Comparison of ENCODE assay signal across 12 cellular contexts in the genomic region with DNA sequence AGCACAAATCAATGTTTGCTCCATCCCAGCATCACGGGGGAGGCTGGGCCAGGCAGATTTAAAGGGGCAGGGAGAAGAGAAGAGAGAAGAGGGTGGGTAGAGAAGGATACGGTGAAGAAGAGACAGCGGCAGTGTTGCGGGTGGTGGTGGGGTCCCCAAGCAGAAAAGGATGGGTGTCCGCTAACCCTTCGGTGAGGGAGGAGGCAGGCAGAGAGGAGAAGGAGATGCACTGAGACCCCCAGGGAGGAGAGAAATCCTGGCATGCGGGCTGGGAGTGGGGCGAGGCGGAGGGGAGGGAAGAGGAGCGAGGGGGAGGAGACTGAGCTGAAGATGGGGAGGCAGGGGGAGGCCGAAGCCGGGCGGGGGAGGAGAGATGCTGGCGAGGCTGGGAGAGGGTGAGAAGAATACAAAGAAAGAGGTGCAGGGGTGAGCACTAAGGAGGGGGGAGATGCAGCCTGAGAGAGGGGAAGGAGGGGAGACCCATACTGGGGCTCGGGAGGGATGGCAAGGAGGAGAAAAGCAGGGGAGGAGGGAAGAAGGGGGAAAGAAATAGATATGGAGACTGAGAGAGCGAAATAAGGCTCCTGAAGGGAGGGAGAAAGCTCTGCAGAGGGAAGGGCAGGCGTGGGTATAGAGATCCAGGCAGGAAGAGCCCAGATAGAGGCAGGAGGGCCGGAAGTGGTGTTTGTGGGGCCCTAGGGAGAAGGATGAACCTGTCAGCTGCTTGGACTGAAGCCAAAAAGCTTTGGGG. TPM values are rescaled to one million over a fixed set of nuclear protein-coding genes. Genes with fewer than 3 reads are reported as not detected.
A peak's percentile ranks its signal among the peaks of the same experiment; 100 is the strongest.
DNase-seq lines count a peak whose midpoint lies in the region; ATAC-seq, FAIRE-seq and TF ChIP-seq lines count a peak whose summit lies in the region.
"Had no signal": no experiment of that assay in that cellular context is flagged by ENCODE, and none has a peak within 500 bp of the region (broad histone marks: within the 10 kb centered on the region; RNA-seq: fewer than 3 reads in every experiment).

A gene (minus strand): TSS at position 231 of the 751 bp plus-strand sequence. CDS start 1,337 bp downstream, outside the sequence.

- no peaks in the 10 kb centered on the region for H4K20me1 ChIP-seq in HepG2 (ENCODE audit: insufficient read depth, low read length)

- H3K4me3 Mint-ChIP-seq in HFFc6 = no peak within 1 kb of the TSS
- H3K4me3 Mint-ChIP-seq: activated CD4-positive, alpha-beta T cell treated with anti-CD3 and anti-CD28 coated beads, Interleukin-2, amount 10 ng/mL, durations not matched to agents 7 days and 5 days had no signal

- no TSS peak for BruUV-seq in HepG2 (replicated peaks; lab: Mats Ljungman, UMichigan)

- no peaks in the 10 kb centered on the region for H3K36me3 ChIP-seq in HepG2 (replicated peaks in 1 of 2; ENCODE audit: control insufficient read depth in 1 of 2, insufficient read depth in 2 of 2, low read length in 2 of 2)
- no peaks in the 10 kb centered on the region for H3K36me3 ChIP-seq in right lobe of liver
- no peaks in the 10 kb centered on the region for H3K36me3 ChIP-seq in vagina
- H3K36me3 ChIP-seq: thyroid gland had no signal

- H3K27ac ChIP-seq in HepG2 (ENCODE audit: extremely low read length, insufficient read depth, low read length) (peak within 1 kb of the TSS; percentile 78), right lobe of liver (no peak within 1 kb of the TSS), vagina (peak within 1 kb of the TSS; percentile 25)
- H3K27ac ChIP-seq: thyroid gland had no signal

- peaks cover 28% of the 10 kb centered on the region for H3K27me3 Mint-ChIP-seq in HFFc6 (ENCODE audit: insufficient read depth)

- no peak for TF ChIP-seq CTCF in HepG2 (CRISPR knock-in tag; IDR thresholded peaks at IDR 0.05)
- no peak for TF ChIP-seq CTCF in right lobe of liver (IDR thresholded peaks at IDR 0.05)
- TF ChIP-seq CTCF in vagina (IDR thresholded peaks at IDR 0.05) = no peak
- TF ChIP-seq CTCF in HFFc6 (IDR thresholded peaks at IDR 0.05) = no peak

- CTCF ChIA-PET in HepG2 (lab: Yijun Ruan, JAX; ENCODE audit: low intra/inter-chr PET ratio, low total read pairs) = interaction anchor here (1.7 kb wide), 1 partner anchor 10 kb away, joined by 3 read pairs; no protein-coding TSS in a partner anchor

- no peaks in the 10 kb centered on the region for H3K79me2 ChIP-seq in HepG2 (ENCODE audit: insufficient read depth, low read length)

- no peak within 1 kb of the TSS for H3K27ac Mint-ChIP-seq in HFFc6
- H3K27ac Mint-ChIP-seq: activated CD4-positive, alpha-beta T cell treated with anti-CD3 and anti-CD28 coated beads, Interleukin-2, amount 10 ng/mL, durations not matched to agents 7 days and 5 days had no signal

- in situ Hi-C loops in HepG2 (cut with HindIII; ENCODE audit: extremely low pct_ligation_motif_present, low pct_unique_long_range_greater_than_20kb) = no loop called here

- peaks cover 40% of the 10 kb centered on the region for H3K4me1 ChIP-seq in HepG2 (ENCODE audit: insufficient read depth, low read length)
- H3K4me1 ChIP-seq in right lobe of liver = peaks cover 0 to 4% (median 0%) of the 10 kb centered on the region in 4 donors
- H3K4me1 ChIP-seq in vagina = peaks cover 23% of the 10 kb centered on the region

- H3K9me3 Mint-ChIP-seq in HFFc6 = no peaks in the 10 kb centered on the region
- H3K9me3 Mint-ChIP-seq: activated CD4-positive, alpha-beta T cell treated with anti-CD3 and anti-CD28 coated beads, Interleukin-2, amount 10 ng/mL, durations not matched to agents 7 days and 5 days had no signal

- no peaks in the 10 kb centered on the region for H3K4me1 Mint-ChIP-seq in HFFc6 (ENCODE audit: low read depth)

- no peaks in the 10 kb centered on the region for H3K27me3 ChIP-seq in HepG2 (ENCODE audit: control insufficient read depth in 1 of 2, insufficient read depth in 2 of 2, low read length in 2 of 2)
- H3K27me3 ChIP-seq in right lobe of liver = peaks cover 0 to 19% of the 10 kb centered on the region in 2 donors
- H3K27me3 ChIP-seq in vagina = peaks cover 10% of the 10 kb centered on the region

- H3K36me3 Mint-ChIP-seq in HFFc6 (ENCODE audit: low read depth) = no peaks in the 10 kb centered on the region

- H3K9ac ChIP-seq in HepG2 (ENCODE audit: insufficient read depth, low read depth, low read length) = no peak within 1 kb of the TSS

- POLR2A ChIA-PET in HepG2 (lab: Yijun Ruan, JAX) = interaction anchor here (4.4 to 8.8 kb wide), 2 partner anchors 7 to 58 kb away, joined by 46 to 924 read pairs; a partner anchor contains a TSS

- 62% methylated on average over 18 of the region's 18 CpGs for WGBS in HepG2 (ENCODE audit: low lambda C conversion rate)
- 13% methylated on average over 18 of the region's 18 CpGs for WGBS in right lobe of liver (ENCODE audit: insufficient coverage, low coverage, low lambda C conversion rate, missing lambda C conversion rate)

- TF ChIP-seq POLR2A in HepG2 (IDR thresholded peaks at IDR 0.05; ENCODE audit: insufficient read depth in 1 of 2, low read depth in 2 of 2, low read length in 2 of 2) (no peak), right lobe of liver (IDR thresholded peaks at IDR 0.05) (no peak), vagina (IDR thresholded peaks at IDR 0.05) (no peak)

- TF ChIP-seq RAD21 in HepG2 (CRISPR knock-in tag; IDR thresholded peaks at IDR 0.05) = no peak

- H3K9me3 ChIP-seq in HepG2 (ENCODE audit: low read length) = no peaks in the 10 kb centered on the region
- H3K9me3 ChIP-seq in right lobe of liver = no peaks in the 10 kb centered on the region
- H3K9me3 ChIP-seq in vagina = no peaks in the 10 kb centered on the region
- H3K9me3 ChIP-seq: thyroid gland had no signal

- intact Hi-C loops in HepG2 (cut with micrococcal nuclease; ENCODE audit: unreplicated experiment) = no loop called here
- intact Hi-C loops in right lobe of liver (cut with DNase I) = no loop called here
- intact Hi-C loops in vagina (cut with DNase I) = no loop called here

- DNase-seq in HepG2 (ENCODE audit: low spot score) = no peak
- no peak for DNase-seq in right lobe of liver
- DNase-seq in amygdala (lab: John Stamatoyannopoulos, UW) = peak in 38 of 56 donors; percentile 27 to 82 (median 58)
- peak; percentile 28 for DNase-seq in left lobe of liver (ENCODE audit: low spot score)
- DNase-seq in vagina (ENCODE audit: extremely low spot score in 2 of 2) = peak in 1 of 2 donors; percentile 75
- no peak for DNase-seq in HFFc6
- DNase-seq: activated CD4-positive, alpha-beta T cell treated with anti-CD3 and anti-CD28 coated beads, Interleukin-2, amount 10 ng/mL, durations not matched to agents 7 days and 5 days; Calu3; thyroid gland had no signal

- ATAC-seq in HepG2 (no peak), right lobe of liver (no peak), left lobe of liver (no peak), HG03139 (IDR thresholded peaks at IDR 0.05; ENCODE audit: unreplicated experiment) (no peak), HG03280 (IDR thresholded peaks at IDR 0.05; ENCODE audit: unreplicated experiment) (no peak)

- H3K4me2 ChIP-seq in HepG2 (ENCODE audit: low read depth, low read length) = no peak within 1 kb of the TSS

- H3K4me3 ChIP-seq in HepG2 (replicated peaks in 1 of 3; ENCODE audit: insufficient read depth in 1 of 3, low read depth in 2 of 3, low read length in 3 of 3) (no peak within 1 kb of the TSS), right lobe of liver (no peak within 1 kb of the TSS), vagina (peak within 1 kb of the TSS; percentile 38 to 61)
- H3K4me3 ChIP-seq: thyroid gland had no signal

- H2AFZ ChIP-seq in HepG2 (ENCODE audit: low read length) = no peak within 1 kb of the TSS

- TF ChIP-seq EP300 in HepG2 (IDR thresholded peaks at IDR 0.05; ENCODE audit: low read depth in 2 of 2, low read length in 2 of 2) = no peak
- TF ChIP-seq EP300 in HepG2 (CRISPR knock-in tag; IDR thresholded peaks at IDR 0.05; ENCODE audit: borderline replicate concordance) = no peak

- no peak for FAIRE-seq in HepG2 (lab: Jason Lieb, UNC)

TF ChIP-seq in HepG2, 621 proteins besides CTCF, POLR2A, EP300 and RAD21 (continues in another document):
- TF ChIP-seq ZSCAN25 (CRISPR knock-in tag; IDR thresholded peaks at IDR 0.05) = 0 out of 2 replicates have a peak, but pooled peaks have one; percentile 23
- TF ChIP-seq ZNF335 (CRISPR knock-in tag; IDR thresholded peaks at IDR 0.05) = no peak
- TF ChIP-seq SP4 (CRISPR knock-in tag; IDR thresholded peaks at IDR 0.05) = 0 out of 2 replicates have a peak, but pooled peaks have one; percentile 24

RNA-seq across cellular contexts. Expression of the gene that starts here (rescaled TPM):
- total RNA-seq in HepG2 (2016; rRNA removed; fragmentation: Illumina TruSeq; extraction: Trizol) = 0.14 and 0.22 TPM in 2 replicates
- total RNA-seq in HepG2 (2016; cell fraction: cytosol; rRNA removed; fragmentation: Illumina TruSeq; extraction: Trizol; ENCODE audit: low read depth) = 0.10 TPM in 1 of 2 replicates, not detected in the other
- 0.13 and 0.15 TPM in 2 replicates for total RNA-seq in HepG2 (2016; cell fraction: insoluble cytoplasmic fraction; rRNA removed; fragmentation: Illumina TruSeq; extraction: Trizol)
- total RNA-seq in HepG2 (2016; cell fraction: membrane; rRNA removed; fragmentation: Illumina TruSeq; extraction: Trizol) = 0.10 and 0.22 TPM in 2 replicates
- 0.12 and 0.44 TPM in 2 replicates for total RNA-seq in HepG2 (2016; cell fraction: nucleus; rRNA removed; fragmentation: Illumina TruSeq; extraction: Trizol)
- 0.08 and 0.16 TPM in 2 replicates for polyA plus RNA-seq in HepG2 (2011; rRNA removed)
- 0.15 and 0.18 TPM in 2 replicates for polyA plus RNA-seq in HepG2 (2011; cell fraction: cytosol; rRNA removed)
- 1.1 TPM in 2 replicates for polyA plus RNA-seq in HepG2 (2011; cell fraction: nucleus; rRNA removed)
- 0.16 and 0.54 TPM in 2 replicates for polyA plus RNA-seq in HepG2 (2012)
- 0.05 and 0.10 TPM in 2 replicates for polyA plus RNA-seq in HepG2 (2016; cell fraction: cytosol; fragmentation: Illumina TruSeq; extraction: Trizol; ENCODE audit: low read depth)
- 0.22 and 0.33 TPM in 2 replicates for polyA plus RNA-seq in HepG2 (2016; cell fraction: insoluble cytoplasmic fraction; fragmentation: Illumina TruSeq; extraction: Trizol; ENCODE audit: low read depth)
- 0.10 and 0.17 TPM in 2 replicates for polyA plus RNA-seq in HepG2 (2016; cell fraction: membrane; fragmentation: Illumina TruSeq; extraction: Trizol; ENCODE audit: low read depth)
- 0.42 and 0.55 TPM in 2 replicates for polyA plus RNA-seq in HepG2 (2016; cell fraction: nucleus; fragmentation: Illumina TruSeq; extraction: Trizol; ENCODE audit: insufficient read depth, low read depth)
- 0.18 TPM in 1 of 2 replicates, not detected in the other for polyA minus RNA-seq in HepG2 (2011; rRNA and poly(A)+ RNA removed; ENCODE audit: low replicate concordance)
- polyA minus RNA-seq in HepG2 (2011; cell fraction: cytosol; rRNA and poly(A)+ RNA removed) = 0.35 TPM in 1 of 2 replicates, not detected in the other
- polyA minus RNA-seq in HepG2 (2011; cell fraction: nucleus; rRNA and poly(A)+ RNA removed) = 0.13 and 0.25 TPM in 2 replicates
- total RNA-seq in right lobe of liver = under 1 TPM in 3 of 6 experiments, not detected in 3; 0.07 to 0.20 (median 0.19) TPM
- total RNA-seq in left lobe of liver = 0.10 TPM
- total RNA-seq in vagina = 10.6 TPM
- total RNA-seq in HFFc6 (2021; fragmentation: NEBNext Ultra II Directional; extraction: Animal tissue kit (Norgen Biotek cat#: 25700)) = not detected
- total RNA-seq: activated CD4-positive, alpha-beta T cell treated with anti-CD3 and anti-CD28 coated beads, Interleukin-2, amount 10 ng/mL, durations not matched to agents 7 days and 5 days; Calu3; renal cortical epithelial cell had no signal

Comparison
In these comparisons a context has a peak if more than half of its experiments do, and no peak if none do; other contexts are left out.
1. H3K27ac ChIP-seq: peak in HepG2 (single experiment) and vagina (single experiment); none in right lobe of liver (0 of 3).
2. Peak in DNase-seq in left lobe of liver; RNA of the gene not detected or under 1 TPM.
3. DNase-seq: peak in amygdala (38 of 56); none in HepG2 (single experiment), right lobe of liver (0 of 3) and HFFc6 (single experiment).
4. H3K4me3 ChIP-seq: peak in vagina (2 of 2); none in HepG2 (0 of 3) and right lobe of liver (0 of 3).